1 cellular context compared by ENCODE assay signal in genomic region chr4:27005512-27006246, GRCh38.
TF ChIP-seq lines count a peak whose summit lies in the region.

No MANE protein-coding gene starts in this region.

TF ChIP-seq in IMR-90, 13 proteins besides CTCF, POLR2A, EP300 and RAD21:
- TF ChIP-seq CEBPB (IDR thresholded peaks at IDR 0.05; ENCODE audit: low read depth, low read length) (peak; percentile 83), RCOR1 (IDR thresholded peaks at IDR 0.05; ENCODE audit: insufficient replicate concordance, low read length) (no peak)
